ENCODE assay signal across 1 cellular context in genomic region chr11:61163714-61164609, GRCh38.
TF ChIP-seq lines count a peak whose summit lies in the region.

No MANE protein-coding gene starts in this region.

TF ChIP-seq in WTC11, 78 proteins besides CTCF, POLR2A, EP300 and RAD21 (continued from another document):
- TF ChIP-seq ZBTB43 (CRISPR knock-in tag; IDR thresholded peaks at IDR 0.05) (no peak), GABPB1 (CRISPR knock-in tag; IDR thresholded peaks at IDR 0.05) (no peak)
